In the genomic region with DNA sequence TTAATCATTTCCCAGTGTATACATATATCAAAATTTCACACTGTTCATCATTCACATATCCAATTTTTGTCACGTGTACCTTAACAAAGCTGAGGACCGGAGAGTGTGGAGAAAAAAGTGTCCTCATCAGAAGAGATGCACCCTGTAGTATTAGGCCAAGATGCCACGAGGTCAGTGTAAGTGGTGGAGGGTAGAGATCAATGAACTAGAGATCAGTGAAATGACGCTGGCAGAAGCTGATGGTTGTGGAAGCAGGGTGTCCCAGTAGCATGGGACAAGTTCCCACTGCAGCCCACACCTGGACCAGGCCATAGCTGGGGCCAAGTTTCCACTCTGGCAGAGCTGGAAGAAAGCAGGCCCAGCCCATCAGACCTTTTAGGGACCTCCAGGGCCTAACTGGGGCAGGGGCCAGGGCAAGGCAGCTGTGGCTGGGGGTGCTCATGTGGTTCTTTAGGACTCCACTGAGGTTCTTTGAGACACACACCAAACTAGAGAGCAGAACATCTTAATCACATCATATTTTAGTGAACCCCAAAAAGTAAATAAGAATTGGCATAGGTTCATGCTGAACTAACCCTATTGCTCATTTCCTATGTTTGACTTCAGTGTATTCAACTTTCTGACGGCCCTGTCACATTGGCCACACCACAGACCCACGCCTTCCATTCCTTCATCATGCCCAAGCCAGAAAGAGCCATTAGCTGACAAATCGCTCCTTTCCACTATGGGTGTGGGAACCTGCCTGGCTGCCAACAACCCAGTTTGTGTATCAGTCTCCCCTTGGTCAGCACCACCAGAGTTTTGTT, we compare ENCODE assay signal across 19 cellular contexts. TPM values are rescaled to one million over a fixed set of nuclear protein-coding genes. Genes with fewer than 3 reads are reported as not detected.
A peak's percentile ranks its signal among the peaks of the same experiment; 100 is the strongest.
DNase-seq lines count a peak whose midpoint lies in the region; ATAC-seq, FAIRE-seq and TF ChIP-seq lines count a peak whose summit lies in the region.
"Had no signal": no experiment of that assay in that cellular context is flagged by ENCODE, and none has a peak within 500 bp of the region (broad histone marks: within the 10 kb centered on the region; RNA-seq: fewer than 3 reads in every experiment).

No MANE protein-coding gene starts in this region.

- DNase-seq in activated T-cell treated with anti-CD3 and anti-CD28 coated beads, Interleukin-2, amount 50 U/mL, for 72 hours: no peak
- DNase-seq in activated T-cell treated with anti-CD3 and anti-CD28 coated beads for 4 hours (no peak), GM12891 (ENCODE audit: insufficient read length, low spot score) (no peak), erythroblast (lab: John Stamatoyannopoulos, UW) (no peak), HTR-8/SVneo (ENCODE audit: insufficient read length, low spot score) (no peak)
- DNase-seq in activated CD4-positive, alpha-beta memory T cell treated with anti-CD3 and anti-CD28 coated beads, Interleukin-2, amount 10 ng/mL, durations not matched to agents 7 days and 5 days: no peak
- peak; percentile 26 for DNase-seq in stimulated activated CD8-positive, alpha-beta memory T cell treated with anti-CD3 and anti-CD28 coated beads, Interleukin-4, amount 100 ng/mL, for 48 hours
- DNase-seq: EL, KG1, MG63, NCI-H1105, NCI-H187, NCI-H2171, NCI-H774, PC-9 had no signal

- H3K36me3 Mint-ChIP-seq in activated T-cell treated with anti-CD3 and anti-CD28 coated beads, Interleukin-2, amount 50 U/mL, for 72 hours (ENCODE audit: insufficient read depth in 2 of 2): peaks cover 3 to 14% of the 10 kb centered on the region in 2 donors
- no peaks in the 10 kb centered on the region for H3K36me3 Mint-ChIP-seq in activated CD4-positive, alpha-beta memory T cell treated with anti-CD3 and anti-CD28 coated beads, Interleukin-2, amount 10 ng/mL, durations not matched to agents 7 days and 5 days (ENCODE audit: low read depth)

- POLR2A ChIA-PET in activated CD4-positive, alpha-beta memory T cell treated with anti-CD3 and anti-CD28 coated beads, Interleukin-2, amount 10 ng/mL, durations not matched to agents 7 days and 5 days (lab: Charles Lee): interaction anchor here (0.9 to 2.5 kb wide), 4 partner anchors 9 to 38 kb away, joined by 3 to 11 read pairs (median 4); no protein-coding TSS in a partner anchor

- peaks cover 7% of the 10 kb centered on the region for H3K27me3 Mint-ChIP-seq in activated T-cell treated with anti-CD3 and anti-CD28 coated beads, Interleukin-2, amount 50 U/mL, for 72 hours (ENCODE audit: low read depth)
- H3K27me3 Mint-ChIP-seq in activated CD4-positive, alpha-beta memory T cell treated with anti-CD3 and anti-CD28 coated beads, Interleukin-2, amount 10 ng/mL, durations not matched to agents 7 days and 5 days: peaks cover 15% of the 10 kb centered on the region

- no peaks in the 10 kb centered on the region for H3K9me3 Mint-ChIP-seq in activated T-cell treated with anti-CD3 and anti-CD28 coated beads, Interleukin-2, amount 50 U/mL, for 72 hours
- H3K9me3 Mint-ChIP-seq in activated CD4-positive, alpha-beta memory T cell treated with anti-CD3 and anti-CD28 coated beads, Interleukin-2, amount 10 ng/mL, durations not matched to agents 7 days and 5 days: no peaks in the 10 kb centered on the region

- FAIRE-seq in GM12891 (lab: Jason Lieb, UNC) (peak; percentile 92), HTR-8/SVneo (lab: Jason Lieb, UNC) (no peak)
- FAIRE-seq: A549, H54 had no signal

- peak overlapping the region; percentile 82 to 83 for H3K4me3 Mint-ChIP-seq in activated T-cell treated with anti-CD3 and anti-CD28 coated beads, Interleukin-2, amount 50 U/mL, for 72 hours
- no peak overlapping the region for H3K4me3 Mint-ChIP-seq in activated CD4-positive, alpha-beta memory T cell treated with anti-CD3 and anti-CD28 coated beads, Interleukin-2, amount 10 ng/mL, durations not matched to agents 7 days and 5 days

- CTCF ChIA-PET in activated CD4-positive, alpha-beta memory T cell treated with anti-CD3 and anti-CD28 coated beads, Interleukin-2, amount 10 ng/mL, durations not matched to agents 7 days and 5 days (lab: Charles Lee): interaction anchor here (0.7 to 2.5 kb wide), 6 partner anchors 12 to 106 kb away, joined by 3 to 6 read pairs (median 4); no protein-coding TSS in a partner anchor

- TF ChIP-seq POLR2A in GM12891 (IDR thresholded peaks at IDR 0.05; ENCODE audit: low read depth, low read length) (peak; percentile 37; the same call in 1 of the 2 replicates), erythroblast (IDR thresholded peaks at IDR 0.05; ENCODE audit: low read length) (no peak)

- peaks cover 80% of the 10 kb centered on the region for H3K4me1 Mint-ChIP-seq in activated T-cell treated with anti-CD3 and anti-CD28 coated beads, Interleukin-2, amount 50 U/mL, for 72 hours (ENCODE audit: low read depth)
- peaks cover 53% of the 10 kb centered on the region for H3K4me1 Mint-ChIP-seq in activated CD4-positive, alpha-beta memory T cell treated with anti-CD3 and anti-CD28 coated beads, Interleukin-2, amount 10 ng/mL, durations not matched to agents 7 days and 5 days

- H3K27ac Mint-ChIP-seq in activated T-cell treated with anti-CD3 and anti-CD28 coated beads, Interleukin-2, amount 50 U/mL, for 72 hours: no peak overlapping the region
- peak overlapping the region; percentile 4 for H3K27ac Mint-ChIP-seq in activated CD4-positive, alpha-beta memory T cell treated with anti-CD3 and anti-CD28 coated beads, Interleukin-2, amount 10 ng/mL, durations not matched to agents 7 days and 5 days

- peak in 1 of 2 donors; percentile 14 for ATAC-seq in activated T-cell treated with anti-CD3 and anti-CD28 coated beads, Interleukin-2, amount 50 U/mL, for 72 hours (replicated peaks in 1 of 2)
- ATAC-seq in HG02678 (IDR thresholded peaks at IDR 0.05; ENCODE audit: unreplicated experiment): no peak
- ATAC-seq: A549 had no signal

TF ChIP-seq in GM12891, 5 proteins besides CTCF, POLR2A, EP300 and RAD21:
- TF ChIP-seq POLR2AphosphoS5 (IDR thresholded peaks at IDR 0.05; ENCODE audit: low read depth, low read length) (peak; percentile 82), TAF1 (IDR thresholded peaks at IDR 0.05; ENCODE audit: low read depth, low read length) (0 out of 2 replicates have a peak, but pooled peaks have one; percentile 29), POU2F2 (IDR thresholded peaks at IDR 0.05; ENCODE audit: low read depth, low read length) (peak; percentile 60), PAX5 (IDR thresholded peaks at IDR 0.05; ENCODE audit: insufficient read depth, low read length, severe bottlenecking) (no peak), SPI1 (IDR thresholded peaks at IDR 0.05; ENCODE audit: low read depth, low read length) (no peak)

RNA-seq across cellular contexts. Expression of gene GPR55, which starts 21.6 kb away (rescaled TPM):
- 1 to 10 TPM; 6.8 to 9.8 TPM for total RNA-seq in activated T-cell treated with anti-CD3 and anti-CD28 coated beads, Interleukin-2, amount 50 U/mL, for 72 hours
- 20.8 TPM for polyA plus RNA-seq in GM12891 (2012; ENCODE audit: low read depth, missing spikeins)
- total RNA-seq in activated CD4-positive, alpha-beta memory T cell treated with anti-CD3 and anti-CD28 coated beads, Interleukin-2, amount 10 ng/mL, durations not matched to agents 7 days and 5 days: 1 to 10 TPM; 7.3 to 7.4 TPM
- total RNA-seq: PC-9 had no signal
- polyA plus RNA-seq: A549 had no signal

RNA-seq across cellular contexts. Expression of gene SPATA3, which starts 49.3 kb away (rescaled TPM):
- 1 to 10 TPM; 1.9 to 2.3 TPM for total RNA-seq in activated T-cell treated with anti-CD3 and anti-CD28 coated beads, Interleukin-2, amount 50 U/mL, for 72 hours
- polyA plus RNA-seq in GM12891 (2012; ENCODE audit: low read depth, missing spikeins): not detected
- total RNA-seq in activated CD4-positive, alpha-beta memory T cell treated with anti-CD3 and anti-CD28 coated beads, Interleukin-2, amount 10 ng/mL, durations not matched to agents 7 days and 5 days: under 1 TPM in 1 of 2 experiments, not detected in 1; 0.35 TPM
- total RNA-seq: NCI-H460, PC-9 had no signal
- polyA plus RNA-seq: A549 had no signal
